ENCODE assay signal across 8 cellular contexts in genomic region chr17:42193216-42194132, GRCh38. TPM values are rescaled to one million over a fixed set of nuclear protein-coding genes. Genes with fewer than 3 reads are reported as not detected.
A peak's percentile ranks its signal among the peaks of the same experiment; 100 is the strongest.
DNase-seq lines count a peak whose midpoint lies in the region; ATAC-seq and TF ChIP-seq lines count a peak whose summit lies in the region.

No MANE protein-coding gene starts in this region.

- H3K4me1 Mint-ChIP-seq in activated T-helper 2 cell treated with anti-CD3 and anti-CD28 coated beads, Interferon-gamma antibody, Interleukin-2, Interleukin-4, amounts not matched to agents 10 μg/mL and 5 μg/mL and 100 μg/mL, durations not matched to agents 14 hours and 24 hours and 36 hours (ENCODE audit: low read depth) = peaks cover 17% of the 10 kb centered on the region
- H3K4me1 Mint-ChIP-seq in immature natural killer cell = peaks cover 21 to 22% of the 10 kb centered on the region in 2 donors

- H3K4me3 Mint-ChIP-seq in activated T-helper 2 cell treated with anti-CD3 and anti-CD28 coated beads, Interferon-gamma antibody, Interleukin-2, Interleukin-4, amounts not matched to agents 10 μg/mL and 5 μg/mL and 100 μg/mL, durations not matched to agents 14 hours and 24 hours and 36 hours (ENCODE audit: low read depth) = peak overlapping the region; percentile 96
- H3K4me3 Mint-ChIP-seq in immature natural killer cell = peak overlapping the region; percentile 94 to 99 (median 95)

- H3K36me3 ChIP-seq in HEK293 (ENCODE audit: control insufficient read depth in 2 of 2, insufficient read depth in 1 of 2, low read length in 2 of 2) = no peaks in the 10 kb centered on the region

- H3K27me3 Mint-ChIP-seq in activated T-helper 2 cell treated with anti-CD3 and anti-CD28 coated beads, Interferon-gamma antibody, Interleukin-2, Interleukin-4, amounts not matched to agents 10 μg/mL and 5 μg/mL and 100 μg/mL, durations not matched to agents 14 hours and 24 hours and 36 hours (ENCODE audit: low read depth) = no peaks in the 10 kb centered on the region
- H3K27me3 Mint-ChIP-seq in immature natural killer cell (ENCODE audit: low read depth in 3 of 3) = peaks cover 0 to 8% (median 2%) of the 10 kb centered on the region in 3 donors

- no peaks in the 10 kb centered on the region for H3K36me3 Mint-ChIP-seq in activated T-helper 2 cell treated with anti-CD3 and anti-CD28 coated beads, Interferon-gamma antibody, Interleukin-2, Interleukin-4, amounts not matched to agents 10 μg/mL and 5 μg/mL and 100 μg/mL, durations not matched to agents 14 hours and 24 hours and 36 hours (ENCODE audit: low read depth)
- H3K36me3 Mint-ChIP-seq in immature natural killer cell = peaks cover 0 to 6% (median 4%) of the 10 kb centered on the region in 3 donors

- no peak for DNase-seq in activated T-helper 2 cell treated with anti-CD3 and anti-CD28 coated beads, Interferon-gamma antibody, Interleukin-2, Interleukin-4, amounts not matched to agents 10 μg/mL and 5 μg/mL and 100 μg/mL, durations not matched to agents 14 hours and 24 hours and 36 hours (ENCODE audit: low spot score)
- DNase-seq in immature natural killer cell = no peak
- DNase-seq in substantia nigra (lab: John Stamatoyannopoulos, UW) = peak in 2 of 49 donors; percentile 15 to 37
- no peak for DNase-seq in NCI-H1105 (lab: John Stamatoyannopoulos, UW)
- no peak for DNase-seq in SKM-1 treated with dmso at 0.1 percent for 144 hours (lab: John Stamatoyannopoulos, UW; ENCODE audit: unreplicated experiment)
- no peak for DNase-seq in GM10248 (ENCODE audit: extremely low spot score)

- H3K27ac Mint-ChIP-seq in activated T-helper 2 cell treated with anti-CD3 and anti-CD28 coated beads, Interferon-gamma antibody, Interleukin-2, Interleukin-4, amounts not matched to agents 10 μg/mL and 5 μg/mL and 100 μg/mL, durations not matched to agents 14 hours and 24 hours and 36 hours = peak overlapping the region; percentile 93
- peak overlapping the region; percentile 78 to 93 (median 90) for H3K27ac Mint-ChIP-seq in immature natural killer cell

- TF ChIP-seq CTCF in HEK293 (tag by site-specific recombination; IDR thresholded peaks at IDR 0.05) = no peak
- no peak for TF ChIP-seq CTCF in GM10248 (IDR thresholded peaks at IDR 0.05; ENCODE audit: control extremely low read depth, extremely low read depth, low read depth, missing control alignments)

- POLR2A ChIA-PET in HEK293 (lab: Yijun Ruan, JAX) (interaction anchor here (0.6 to 1.5 kb wide), 8 partner anchors 11 to 230 kb away, joined by 3 to 6 read pairs (median 4); partner anchors contain the start of genes CAVIN1 and DNAJC7), GM10248 (lab: Yijun Ruan, JAX) (interaction anchor here (0.7 kb wide), 1 partner anchor 219 kb away, joined by 6 read pairs; no protein-coding TSS in a partner anchor)

- peaks cover 3% of the 10 kb centered on the region; the same call in 1 of the 2 replicates for H3K4me1 ChIP-seq in HEK293 (ENCODE audit: control insufficient read depth, insufficient read depth, low read length)

- H3K9me3 ChIP-seq in HEK293 (ENCODE audit: control insufficient read depth, insufficient read depth, low read depth, low read length) = no peaks in the 10 kb centered on the region

- ATAC-seq in HG03469 (IDR thresholded peaks at IDR 0.05; ENCODE audit: unreplicated experiment) = no peak

- intact Hi-C loops in activated T-helper 2 cell treated with anti-CD3 and anti-CD28 coated beads, Interferon-gamma antibody, Interleukin-2, Interleukin-4, amounts not matched to agents 10 μg/mL and 5 μg/mL and 100 μg/mL, durations not matched to agents 14 hours and 24 hours and 36 hours (cut with micrococcal nuclease) = no loop called here

- H3K4me3 ChIP-seq in HEK293 (ENCODE audit: low read depth, low read length) = peak overlapping the region; percentile 77

- no peaks in the 10 kb centered on the region for H3K9me3 Mint-ChIP-seq in activated T-helper 2 cell treated with anti-CD3 and anti-CD28 coated beads, Interferon-gamma antibody, Interleukin-2, Interleukin-4, amounts not matched to agents 10 μg/mL and 5 μg/mL and 100 μg/mL, durations not matched to agents 14 hours and 24 hours and 36 hours
- H3K9me3 Mint-ChIP-seq in immature natural killer cell = no peaks in the 10 kb centered on the region

- no peak overlapping the region for H3K27ac ChIP-seq in HEK293 (ENCODE audit: extremely low read depth, low read depth, low read length)
- peak overlapping the region; percentile 87 for H3K27ac ChIP-seq in substantia nigra (ENCODE audit: low read depth, low read length, poor library complexity, severe bottlenecking)

- CTCF ChIA-PET in HEK293 (lab: Yijun Ruan, JAX) (interaction anchor here (0.6 to 2.6 kb wide), 9 partner anchors 9 to 1647 kb away, joined by 3 to 17 read pairs (median 3); partner anchors contain the start of gene HCRT), GM10248 (lab: Yijun Ruan, JAX) (interaction anchor here (1.0 to 4.4 kb wide), 9 partner anchors 9 to 210 kb away, joined by 3 to 27 read pairs (median 6); partner anchors contain the start of genes HCRT, KCNH4 and NKIRAS2)

TF ChIP-seq in HEK293, 187 proteins besides CTCF, POLR2A, EP300 and RAD21:
- TF ChIP-seq TSHZ1 (tag by site-specific recombination; IDR thresholded peaks at IDR 0.05; ENCODE audit: borderline replicate concordance) = no peak
- no peak for TF ChIP-seq HOXA7 (CRISPR knock-in tag; IDR thresholded peaks at IDR 0.05; ENCODE audit: borderline replicate concordance)
- TF ChIP-seq ZNF623 (tag by site-specific recombination; IDR thresholded peaks at IDR 0.05) = no peak
- TF ChIP-seq ZNF169 (tag by site-specific recombination; IDR thresholded peaks at IDR 0.05) = no peak
- TF ChIP-seq GLIS2 (tag by site-specific recombination; IDR thresholded peaks at IDR 0.05) = no peak
- TF ChIP-seq OSR2 (tag by site-specific recombination; IDR thresholded peaks at IDR 0.05) = no peak
- no peak for TF ChIP-seq ZNF121 (tag by site-specific recombination; IDR thresholded peaks at IDR 0.05)

RNA-seq across cellular contexts. Expression of gene GHDC, which starts 0.8 kb away (rescaled TPM):
- total RNA-seq in activated T-helper 2 cell treated with anti-CD3 and anti-CD28 coated beads, Interferon-gamma antibody, Interleukin-2, Interleukin-4, amounts not matched to agents 10 μg/mL and 5 μg/mL and 100 μg/mL, durations not matched to agents 14 hours and 24 hours and 36 hours = 16.5 and 17.6 TPM in 2 replicates
- 10 to 100 TPM; 15.8 to 21.1 (median 19.9) TPM for polyA plus RNA-seq in immature natural killer cell

RNA-seq across cellular contexts. Expression of gene HCRT, which starts 8.2 kb away (rescaled TPM):
- total RNA-seq in activated T-helper 2 cell treated with anti-CD3 and anti-CD28 coated beads, Interferon-gamma antibody, Interleukin-2, Interleukin-4, amounts not matched to agents 10 μg/mL and 5 μg/mL and 100 μg/mL, durations not matched to agents 14 hours and 24 hours and 36 hours = not detected in 2 replicates
- polyA plus RNA-seq in immature natural killer cell = not detected

RNA-seq across cellular contexts. Expression of gene KCNH4, which starts 12.5 kb away (rescaled TPM):
- total RNA-seq in activated T-helper 2 cell treated with anti-CD3 and anti-CD28 coated beads, Interferon-gamma antibody, Interleukin-2, Interleukin-4, amounts not matched to agents 10 μg/mL and 5 μg/mL and 100 μg/mL, durations not matched to agents 14 hours and 24 hours and 36 hours = 0.44 and 0.64 TPM in 2 replicates
- polyA plus RNA-seq in immature natural killer cell = not detected

RNA-seq across cellular contexts. Expression of gene RAB5C, which starts 38.7 kb away (rescaled TPM):
- 63.9 and 67.9 TPM in 2 replicates for total RNA-seq in activated T-helper 2 cell treated with anti-CD3 and anti-CD28 coated beads, Interferon-gamma antibody, Interleukin-2, Interleukin-4, amounts not matched to agents 10 μg/mL and 5 μg/mL and 100 μg/mL, durations not matched to agents 14 hours and 24 hours and 36 hours
- polyA plus RNA-seq in immature natural killer cell = 100 to 1,000 TPM; 120 to 152 (median 133) TPM
